1 cellular context compared by ENCODE assay signal in the genomic region with DNA sequence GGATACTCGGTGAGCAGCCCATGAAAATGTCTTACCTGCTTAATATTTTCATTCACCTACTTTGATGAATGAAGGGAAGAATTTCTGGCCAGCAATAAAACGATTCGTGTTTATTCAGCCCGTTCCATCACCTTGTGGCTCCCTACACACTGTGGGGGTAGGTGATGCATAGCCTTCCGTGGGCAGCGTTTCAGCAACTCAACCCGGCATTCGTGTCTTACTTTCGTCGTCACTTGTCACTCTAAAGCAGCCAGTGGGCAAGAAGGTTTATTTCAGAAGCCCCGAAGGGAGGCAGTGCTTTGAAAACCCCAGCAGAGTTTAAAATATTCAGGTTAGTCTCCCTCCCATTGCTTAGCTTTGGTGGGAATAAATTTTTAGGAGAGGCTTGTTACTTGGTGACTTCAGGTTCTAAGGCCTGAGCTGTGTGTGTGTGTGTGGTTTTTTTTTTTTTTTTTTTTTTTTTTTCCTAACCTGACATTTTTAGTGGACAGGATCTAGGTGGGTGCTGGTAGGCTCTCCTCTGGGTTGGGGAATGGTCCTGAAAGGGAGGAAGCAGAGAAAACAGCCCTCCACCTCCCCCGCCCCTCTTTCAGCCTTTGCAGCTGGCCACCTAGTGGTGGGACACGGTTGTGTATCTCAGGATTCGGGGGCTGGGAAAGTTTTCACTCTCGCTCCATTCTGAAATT.
TF ChIP-seq lines count a peak whose summit lies in the region.

No MANE protein-coding gene starts in this region.

TF ChIP-seq in H1, 55 proteins besides CTCF, POLR2A, EP300 and RAD21:
- no peak for TF ChIP-seq SRF (IDR thresholded peaks at IDR 0.05; ENCODE audit: low read depth, low read length)
- no peak for TF ChIP-seq SP1 (IDR thresholded peaks at IDR 0.05; ENCODE audit: low read depth, low read length)
- TF ChIP-seq EGR1 (IDR thresholded peaks at IDR 0.05; ENCODE audit: borderline replicate concordance, low read depth, low read length) = 0 out of 2 replicates have a peak, but pooled peaks have one; percentile 10
- TF ChIP-seq ZNF274 (IDR thresholded peaks at IDR 0.05; ENCODE audit: borderline replicate concordance, extremely low read depth, low read length) = no peak
- TF ChIP-seq SIN3A (conservative IDR thresholded peaks at IDR 0.05 in 1 of 2, IDR thresholded peaks at IDR 0.05 in 1 of 2; ENCODE audit: low read depth in 1 of 2, low read length in 2 of 2) = 0 out of 4 replicates have a peak, but pooled peaks of 1 of the 2 experiments have one; percentile 49
- peak; percentile 63 for TF ChIP-seq RNF2 (IDR thresholded peaks at IDR 0.05; ENCODE audit: borderline replicate concordance, low read depth, low read length, missing control alignments, poor library complexity, severe bottlenecking)
- TF ChIP-seq KDM1A (IDR thresholded peaks at IDR 0.05; ENCODE audit: borderline replicate concordance, low read length) = no peak
- TF ChIP-seq, protein P1, sequence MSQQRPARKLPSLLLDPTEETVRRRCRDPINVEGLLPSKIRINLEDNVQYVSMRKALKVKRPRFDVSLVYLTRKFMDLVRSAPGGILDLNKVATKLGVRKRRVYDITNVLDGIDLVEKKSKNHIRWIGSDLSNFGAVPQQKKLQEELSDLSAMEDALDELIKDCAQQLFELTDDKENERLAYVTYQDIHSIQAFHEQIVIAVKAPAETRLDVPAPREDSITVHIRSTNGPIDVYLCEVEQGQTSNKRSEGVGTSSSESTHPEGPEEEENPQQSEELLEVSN (IDR thresholded peaks at IDR 0.05) = no peak
- TF ChIP-seq NRF1 (IDR thresholded peaks at IDR 0.05; ENCODE audit: low read depth, low read length) = no peak
